ENCODE assay signal across 8 cellular contexts in the genomic region with DNA sequence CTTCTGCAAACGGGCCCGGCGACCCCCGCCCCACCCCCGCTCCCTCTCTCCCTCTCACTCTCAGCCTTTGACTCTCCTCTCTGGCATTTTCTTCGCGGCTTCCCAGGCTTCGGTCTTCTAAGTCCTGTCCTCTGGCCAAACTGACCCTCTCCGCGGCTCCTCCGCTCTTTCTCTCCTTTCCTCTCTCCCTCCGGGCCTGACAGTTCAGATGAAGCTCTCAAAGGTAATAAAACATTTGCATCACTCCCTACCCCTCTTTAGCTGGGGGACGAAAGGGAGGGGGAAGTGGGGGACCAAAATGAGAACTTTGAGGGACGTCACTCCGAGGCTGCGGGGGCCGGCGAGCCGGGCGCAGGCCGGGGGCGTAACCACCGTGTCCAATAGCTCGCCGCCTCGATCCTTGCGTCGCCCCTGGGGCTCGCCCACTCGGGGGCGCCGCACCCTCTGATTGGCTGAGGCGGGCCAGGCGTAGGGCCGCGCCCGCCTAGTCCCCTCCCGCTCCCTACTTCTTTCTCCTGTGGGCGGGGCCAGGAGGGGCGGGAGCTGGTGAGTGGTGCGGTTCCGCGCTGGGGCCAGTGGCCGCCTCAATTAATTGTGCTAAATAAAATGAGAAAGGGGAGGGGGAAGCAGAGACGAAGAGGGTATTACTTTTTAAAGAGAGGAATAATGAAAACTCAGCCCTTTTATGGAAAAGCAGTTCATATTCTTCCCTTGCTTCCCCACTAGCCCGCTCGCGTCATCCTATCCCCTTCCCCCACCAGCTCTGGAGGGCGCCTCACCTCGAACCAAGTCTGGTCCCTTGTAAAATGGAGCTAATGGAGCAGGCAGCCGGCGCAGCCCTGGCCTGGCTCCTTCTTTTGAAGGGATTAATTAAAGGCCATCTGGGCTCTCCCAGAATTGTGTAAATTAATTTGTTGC. TPM values are rescaled to one million over a fixed set of nuclear protein-coding genes. Genes with fewer than 3 reads are reported as not detected.
DNase-seq lines count a peak whose midpoint lies in the region; ATAC-seq lines count a peak whose summit lies in the region.

A gene (minus strand): TSS at position 228 of the 918 bp plus-strand sequence. CDS start 1,064 bp downstream, outside the sequence.

- intact Hi-C loops in CD4-positive, alpha-beta memory T cell (cut with micrococcal nuclease): no loop called here

- no peak within 1 kb of the TSS for H3K27ac ChIP-seq in CD4-positive, alpha-beta memory T cell (ENCODE audit: low read depth, low read length)
- no peak within 1 kb of the TSS for H3K27ac ChIP-seq in HUES64 (ENCODE audit: low read depth, low read length)
- peak within 1 kb of the TSS; percentile 10; the same call in 1 of the 2 replicates for H3K27ac ChIP-seq in SJSA1
- no peak within 1 kb of the TSS for H3K27ac ChIP-seq in thymus (ENCODE audit: low read depth)

- peaks cover 71 to 74% of the 10 kb centered on the region in 2 donors for H3K27me3 Mint-ChIP-seq in CD4-positive, alpha-beta memory T cell

- H3K9ac ChIP-seq in HUES64 (ENCODE audit: low read depth, low read length) (no peak within 1 kb of the TSS), endocrine pancreas (ENCODE audit: control insufficient read depth, insufficient read depth, low read length) (peak within 1 kb of the TSS; percentile 97)

- peak within 1 kb of the TSS; percentile 28 to 36 for H3K4me3 ChIP-seq in CD4-positive, alpha-beta memory T cell (ENCODE audit: low read length in 2 of 2)
- H3K4me3 ChIP-seq in HUES64 (ENCODE audit: low read length): peak within 1 kb of the TSS; percentile 62
- peak within 1 kb of the TSS; percentile 82 for H3K4me3 ChIP-seq in SJSA1
- peak within 1 kb of the TSS; percentile 64 for H3K4me3 ChIP-seq in endocrine pancreas (ENCODE audit: control insufficient read depth, insufficient read depth, low read length)
- H3K4me3 ChIP-seq in thymus (ENCODE audit: low read length): peak within 1 kb of the TSS; percentile 41

- DNase-seq in CD4-positive, alpha-beta memory T cell: no peak
- DNase-seq in SJSA1 (ENCODE audit: low read depth in 1 of 2, low spot score in 2 of 2) (peak; percentile 90 to 93), medulla oblongata (ENCODE audit: extremely low spot score) (peak; percentile 70)

- H3K9me3 Mint-ChIP-seq in CD4-positive, alpha-beta memory T cell: peaks cover 0 to 49% (median 36%) of the 10 kb centered on the region in 8 donors

- POLR2A ChIA-PET in CD4-positive, alpha-beta memory T cell (lab: Charles Lee; ENCODE audit: partially characterized antibody): no interaction called here

- WGBS in HUES64: under 1% methylated on average over 52 of the region's 52 CpGs
- 4% methylated on average over 52 of the region's 52 CpGs for WGBS in thymus

- H3K4me3 Mint-ChIP-seq in CD4-positive, alpha-beta memory T cell: peak within 1 kb of the TSS; percentile 57 to 90 (median 81)

- H3K36me3 ChIP-seq in CD4-positive, alpha-beta memory T cell (ENCODE audit: insufficient read depth, low read length): no peaks in the 10 kb centered on the region
- H3K36me3 ChIP-seq in HUES64 (ENCODE audit: insufficient read depth, low read length): no peaks in the 10 kb centered on the region
- H3K36me3 ChIP-seq in SJSA1: peaks cover 21% of the 10 kb centered on the region
- peaks cover 20% of the 10 kb centered on the region for H3K36me3 ChIP-seq in endocrine pancreas (ENCODE audit: control insufficient read depth, insufficient read depth, low read length)
- no peaks in the 10 kb centered on the region for H3K36me3 ChIP-seq in thymus (ENCODE audit: control insufficient read depth, insufficient read depth)

- H3K4me1 Mint-ChIP-seq in CD4-positive, alpha-beta memory T cell: peaks cover 8 to 32% (median 16%) of the 10 kb centered on the region in 4 donors

- CTCF ChIA-PET in CD4-positive, alpha-beta memory T cell (lab: Charles Lee; ENCODE audit: partially characterized antibody): no interaction called here

- peaks cover 82% of the 10 kb centered on the region for H3K27me3 ChIP-seq in CD4-positive, alpha-beta memory T cell (ENCODE audit: insufficient read depth, low read length)
- H3K27me3 ChIP-seq in HUES64 (ENCODE audit: insufficient read depth, low read length) (peaks cover 98% of the 10 kb centered on the region), SJSA1 (replicated peaks) (no peaks in the 10 kb centered on the region), endocrine pancreas (ENCODE audit: control insufficient read depth, insufficient read depth, low read length) (no peaks in the 10 kb centered on the region), thymus (ENCODE audit: control insufficient read depth, insufficient read depth) (peaks cover 81% of the 10 kb centered on the region)

- H3K9me3 ChIP-seq in CD4-positive, alpha-beta memory T cell (ENCODE audit: control insufficient read depth in 1 of 2, low read length in 2 of 2): no peaks in the 10 kb centered on the region
- H3K9me3 ChIP-seq in HUES64 (ENCODE audit: insufficient read depth, low read depth, low read length): no peaks in the 10 kb centered on the region
- H3K9me3 ChIP-seq in SJSA1 (replicated peaks): 0 out of 2 replicates have a peak, but pooled peaks cover 3% of the 10 kb centered on the region
- H3K9me3 ChIP-seq in endocrine pancreas (ENCODE audit: control insufficient read depth, low read length): no peaks in the 10 kb centered on the region
- H3K9me3 ChIP-seq in thymus (ENCODE audit: control insufficient read depth): peaks cover 4% of the 10 kb centered on the region

- H3K36me3 Mint-ChIP-seq in CD4-positive, alpha-beta memory T cell: peaks cover 2 to 9% of the 10 kb centered on the region in 2 donors

- peak within 1 kb of the TSS in 2 of 7 donors; percentile 46 to 76 for H3K27ac Mint-ChIP-seq in CD4-positive, alpha-beta memory T cell

- H3K4me1 ChIP-seq in CD4-positive, alpha-beta memory T cell (ENCODE audit: insufficient read depth, low read length): peaks cover 22% of the 10 kb centered on the region
- H3K4me1 ChIP-seq in HUES64 (ENCODE audit: insufficient read depth, low read length): peaks cover 38% of the 10 kb centered on the region
- peaks cover 14% of the 10 kb centered on the region for H3K4me1 ChIP-seq in SJSA1 (replicated peaks)
- H3K4me1 ChIP-seq in endocrine pancreas (ENCODE audit: control insufficient read depth, insufficient read depth, low read length): peaks cover 6% of the 10 kb centered on the region
- H3K4me1 ChIP-seq in thymus (ENCODE audit: control insufficient read depth, insufficient read depth, low read length): peaks cover 6% of the 10 kb centered on the region

- no peak for ATAC-seq in HG03196 (IDR thresholded peaks at IDR 0.05; ENCODE audit: unreplicated experiment)
- ATAC-seq in HG02973 (IDR thresholded peaks at IDR 0.05; ENCODE audit: unreplicated experiment): no peak

RNA-seq across cellular contexts. Expression of the gene that starts here (rescaled TPM):
- total RNA-seq in CD4-positive, alpha-beta memory T cell: not detected
- not detected for polyA plus RNA-seq in CD4-positive, alpha-beta memory T cell
- 0.65 TPM for polyA plus RNA-seq in HUES64 (2013, experiment 1 of 2)
- 0.70 TPM for polyA plus RNA-seq in HUES64 (2013, experiment 2 of 2)
- 2.5 and 3.3 TPM in 2 replicates for total RNA-seq in SJSA1 (2014; rRNA removed; shearing (Covaris generic))
- polyA plus RNA-seq in thymus: 0.07 TPM

Comparison
In these comparisons a context has a peak if more than half of its experiments do, and no peak if none do; other contexts are left out.
1. DNase-seq: peak in SJSA1 (2 of 2) and medulla oblongata (single experiment); none in CD4-positive, alpha-beta memory T cell (0 of 5).
2. H3K4me3 ChIP-seq: peak in every context shown above with its lines; median percentile 82 in SJSA1; 64 in endocrine pancreas; 62 in HUES64; 41 in thymus; 32 in CD4-positive, alpha-beta memory T cell.